In the genomic region with DNA sequence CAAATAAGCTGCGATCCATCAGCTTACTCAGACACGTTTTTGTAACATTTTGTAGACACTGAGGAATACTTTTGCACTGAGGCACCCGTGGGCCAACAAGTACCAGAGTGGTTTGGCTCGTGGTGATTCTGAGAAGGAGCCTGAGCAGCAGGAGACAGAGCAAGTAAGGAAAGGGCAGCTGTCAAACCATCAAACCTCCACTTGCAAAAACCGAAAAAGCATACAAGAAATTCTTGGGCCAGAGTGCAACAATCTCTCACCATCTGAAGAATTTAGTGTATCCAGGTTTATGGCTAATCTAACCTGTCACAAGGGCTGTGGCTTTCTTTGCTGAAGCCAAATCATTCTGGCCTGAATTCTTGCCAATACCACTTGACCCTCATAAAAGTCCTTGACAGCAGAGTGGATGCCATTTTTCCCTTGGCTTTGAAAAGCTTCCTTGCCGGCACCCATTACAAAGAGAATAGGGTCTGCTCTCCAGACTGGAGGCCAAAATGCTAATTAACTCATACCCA, we compare ENCODE assay signal across 10 cellular contexts. TPM values are rescaled to one million over a fixed set of nuclear protein-coding genes. Genes with fewer than 3 reads are reported as not detected.
DNase-seq lines count a peak whose midpoint lies in the region; ATAC-seq and TF ChIP-seq lines count a peak whose summit lies in the region.
"Had no signal": no experiment of that assay in that cellular context is flagged by ENCODE, and none has a peak within 500 bp of the region (broad histone marks: within the 10 kb centered on the region; RNA-seq: fewer than 3 reads in every experiment).

No MANE protein-coding gene starts in this region.

- peak; percentile 74 for ATAC-seq in left lung
- ATAC-seq in HG02885 (IDR thresholded peaks at IDR 0.05; ENCODE audit: poor library complexity, unreplicated experiment), result no peak
- ATAC-seq in right lobe of liver, result no peak
- no peak for ATAC-seq in GM18517 (IDR thresholded peaks at IDR 0.05; ENCODE audit: unreplicated experiment)

- no peaks in the 10 kb centered on the region for H3K27me3 Mint-ChIP-seq in HFFc6 (ENCODE audit: insufficient read depth)
- peaks cover 2% of the 10 kb centered on the region for H3K27me3 Mint-ChIP-seq in activated T-helper 1 cell treated with anti-CD3 and anti-CD28 coated beads, Interleukin-12 subunit alpha, Interleukin-12 subunit beta, Interleukin-2, Interleukin-4 antibody, amounts not matched to agents 30 ng/mL and 10 ng/mL and 1 ng/mL, durations not matched to agents 14 hours and 24 hours and 36 hours (ENCODE audit: insufficient read depth)

- TF ChIP-seq EP300 in SK-N-SH (IDR thresholded peaks at IDR 0.05; ENCODE audit: borderline replicate concordance in 1 of 2, low read depth in 1 of 2, low read length in 1 of 2), result peak in 1 of 2 experiments; percentile 42; a peak in 1 of 4 replicates

- peak overlapping the region; percentile 7 for H3K4me3 Mint-ChIP-seq in HFFc6
- no peak overlapping the region for H3K4me3 Mint-ChIP-seq in activated T-helper 1 cell treated with anti-CD3 and anti-CD28 coated beads, Interleukin-12 subunit alpha, Interleukin-12 subunit beta, Interleukin-2, Interleukin-4 antibody, amounts not matched to agents 30 ng/mL and 10 ng/mL and 1 ng/mL, durations not matched to agents 14 hours and 24 hours and 36 hours

- no peak for TF ChIP-seq POLR2A in right lobe of liver (IDR thresholded peaks at IDR 0.05)

- WGBS in SK-N-SH (ENCODE audit: low lambda C conversion rate), result 63% methylated on average over 6 of the region's 6 CpGs
- 73% methylated on average over 5 of the region's 6 CpGs for WGBS in right lobe of liver (ENCODE audit: insufficient coverage, low coverage, low lambda C conversion rate, missing lambda C conversion rate)

- no peak overlapping the region for H2AFZ ChIP-seq in SK-N-SH (ENCODE audit: low read depth)

- H3K4me1 ChIP-seq in SK-N-SH (ENCODE audit: control insufficient read depth in 1 of 2, insufficient read depth in 2 of 2, low read depth in 1 of 2, low read length in 1 of 2), result peaks cover 0 to 4% of the 10 kb centered on the region in 2 experiments; a peak in 2 of 4 replicates
- H3K4me1 ChIP-seq in left lung, result peaks cover 14 to 49% of the 10 kb centered on the region in 2 donors
- H3K4me1 ChIP-seq in right lobe of liver, result peaks cover 0 to 10% (median 2%) of the 10 kb centered on the region in 4 donors

- no peak for TF ChIP-seq RAD21 in SK-N-SH (IDR thresholded peaks at IDR 0.05; ENCODE audit: low read length)

- H3K4me3 ChIP-seq in AG09309 (ENCODE audit: control insufficient read depth, low read depth, low read length), result no peak overlapping the region
- H3K4me3 ChIP-seq in SK-N-SH (ENCODE audit: low read depth in 2 of 2, low read length in 1 of 2), result no peak overlapping the region
- H3K4me3 ChIP-seq in left lung, result no peak overlapping the region
- no peak overlapping the region for H3K4me3 ChIP-seq in right lobe of liver

- no peaks in the 10 kb centered on the region for H4K20me1 ChIP-seq in SK-N-SH (ENCODE audit: insufficient read depth)

- POLR2A ChIA-PET in SK-N-SH (lab: Yijun Ruan, JAX), result no interaction called here

- H3K27ac Mint-ChIP-seq in HFFc6, result peak overlapping the region; percentile 57
- no peak overlapping the region for H3K27ac Mint-ChIP-seq in activated T-helper 1 cell treated with anti-CD3 and anti-CD28 coated beads, Interleukin-12 subunit alpha, Interleukin-12 subunit beta, Interleukin-2, Interleukin-4 antibody, amounts not matched to agents 30 ng/mL and 10 ng/mL and 1 ng/mL, durations not matched to agents 14 hours and 24 hours and 36 hours

- H3K36me3 ChIP-seq in SK-N-SH (replicated peaks in 1 of 2; ENCODE audit: control insufficient read depth in 1 of 2, insufficient read depth in 2 of 2, low read length in 1 of 2) (no peaks in the 10 kb centered on the region), left lung (no peaks in the 10 kb centered on the region), right lobe of liver (no peaks in the 10 kb centered on the region)

- no peak overlapping the region for H3K4me2 ChIP-seq in SK-N-SH

- TF ChIP-seq CTCF in AG09309 (IDR thresholded peaks at IDR 0.05; ENCODE audit: control insufficient read depth, insufficient read depth, low read depth, low read length, missing control alignments), result no peak
- TF ChIP-seq CTCF in HFFc6 (IDR thresholded peaks at IDR 0.05), result no peak
- no peak for TF ChIP-seq CTCF in SK-N-SH (IDR thresholded peaks at IDR 0.05)
- no peak for TF ChIP-seq CTCF in left lung (IDR thresholded peaks at IDR 0.05)
- TF ChIP-seq CTCF in right lobe of liver (IDR thresholded peaks at IDR 0.05), result no peak

- peaks cover 69% of the 10 kb centered on the region for H3K79me2 ChIP-seq in SK-N-SH (ENCODE audit: insufficient read depth)

- intact Hi-C loops in left lung (cut with DNase I), result no loop called here
- intact Hi-C loops in activated T-helper 1 cell treated with anti-CD3 and anti-CD28 coated beads, Interleukin-12 subunit alpha, Interleukin-12 subunit beta, Interleukin-2, Interleukin-4 antibody, amounts not matched to agents 30 ng/mL and 10 ng/mL and 1 ng/mL, durations not matched to agents 14 hours and 24 hours and 36 hours (cut with micrococcal nuclease), result no loop called here
- intact Hi-C loops in right lobe of liver (cut with DNase I), result no loop called here

- H3K9ac ChIP-seq in SK-N-SH, result no peak overlapping the region

- CTCF ChIA-PET in SK-N-SH (lab: Yijun Ruan, JAX), result interaction anchor here (2.3 kb wide), 1 partner anchor 68 kb away, joined by 8 read pairs; no protein-coding TSS in a partner anchor

- H3K9me2 ChIP-seq in SK-N-SH, result no peaks in the 10 kb centered on the region

- peaks cover 29% of the 10 kb centered on the region for H3K36me3 Mint-ChIP-seq in HFFc6 (ENCODE audit: low read depth)
- no peaks in the 10 kb centered on the region for H3K36me3 Mint-ChIP-seq in activated T-helper 1 cell treated with anti-CD3 and anti-CD28 coated beads, Interleukin-12 subunit alpha, Interleukin-12 subunit beta, Interleukin-2, Interleukin-4 antibody, amounts not matched to agents 30 ng/mL and 10 ng/mL and 1 ng/mL, durations not matched to agents 14 hours and 24 hours and 36 hours (ENCODE audit: low read depth)

- peaks cover 41% of the 10 kb centered on the region for H3K4me1 Mint-ChIP-seq in HFFc6 (ENCODE audit: low read depth)
- H3K4me1 Mint-ChIP-seq in activated T-helper 1 cell treated with anti-CD3 and anti-CD28 coated beads, Interleukin-12 subunit alpha, Interleukin-12 subunit beta, Interleukin-2, Interleukin-4 antibody, amounts not matched to agents 30 ng/mL and 10 ng/mL and 1 ng/mL, durations not matched to agents 14 hours and 24 hours and 36 hours (ENCODE audit: low read depth), result no peaks in the 10 kb centered on the region

- no peaks in the 10 kb centered on the region for H3K9me3 Mint-ChIP-seq in HFFc6
- H3K9me3 Mint-ChIP-seq in activated T-helper 1 cell treated with anti-CD3 and anti-CD28 coated beads, Interleukin-12 subunit alpha, Interleukin-12 subunit beta, Interleukin-2, Interleukin-4 antibody, amounts not matched to agents 30 ng/mL and 10 ng/mL and 1 ng/mL, durations not matched to agents 14 hours and 24 hours and 36 hours, result peaks cover 13% of the 10 kb centered on the region

- peak; percentile 79 for DNase-seq in AG09309 (ENCODE audit: low read depth)
- peak; percentile 69 for DNase-seq in HFFc6
- no peak for DNase-seq in SK-N-SH
- no peak for DNase-seq in left lung
- no peak for DNase-seq in activated T-helper 1 cell treated with anti-CD3 and anti-CD28 coated beads, Interleukin-12 subunit alpha, Interleukin-12 subunit beta, Interleukin-2, Interleukin-4 antibody, amounts not matched to agents 30 ng/mL and 10 ng/mL and 1 ng/mL, durations not matched to agents 14 hours and 24 hours and 36 hours (ENCODE audit: low spot score)
- DNase-seq in right lobe of liver, result no peak
- DNase-seq: activated naive CD4-positive, alpha-beta T cell treated with anti-CD3 and anti-CD28 coated beads, Interleukin-2, amount 50 U/mL, for 16 hours; Caco-2 had no signal

- H3K27me3 ChIP-seq in SK-N-SH (ENCODE audit: insufficient read depth) (no peaks in the 10 kb centered on the region), left lung (no peaks in the 10 kb centered on the region), right lobe of liver (no peaks in the 10 kb centered on the region)

- H3F3A ChIP-seq in SK-N-SH (replicated peaks; ENCODE audit: insufficient read depth), result peaks cover 7% of the 10 kb centered on the region

- H3K9me3 ChIP-seq in SK-N-SH (no peaks in the 10 kb centered on the region), left lung (no peaks in the 10 kb centered on the region), right lobe of liver (no peaks in the 10 kb centered on the region)
- H3K9me3 ChIP-seq: Caco-2 had no signal

- no peak overlapping the region; a peak in 1 of 4 replicates for H3K27ac ChIP-seq in SK-N-SH (ENCODE audit: low read depth in 2 of 2, low read length in 1 of 2)
- peak overlapping the region; percentile 13 to 15 for H3K27ac ChIP-seq in left lung
- H3K27ac ChIP-seq in right lobe of liver, result no peak overlapping the region

TF ChIP-seq in SK-N-SH, 30 proteins besides CTCF, POLR2A, EP300 and RAD21:
- TF ChIP-seq NFIC (IDR thresholded peaks at IDR 0.05; ENCODE audit: borderline replicate concordance) (peak; percentile 33; the same call in 1 of the 2 replicates), FOXM1 (IDR thresholded peaks at IDR 0.05; ENCODE audit: low read depth) (no peak), TCF12 (IDR thresholded peaks at IDR 0.05) (peak; percentile 35; the same call in 1 of the 2 replicates), POLR2AphosphoS5 (IDR thresholded peaks at IDR 0.05; ENCODE audit: low read depth, low read length) (0 out of 2 replicates have a peak, but pooled peaks have one; percentile 16)
- TF ChIP-seq, protein P1, sequence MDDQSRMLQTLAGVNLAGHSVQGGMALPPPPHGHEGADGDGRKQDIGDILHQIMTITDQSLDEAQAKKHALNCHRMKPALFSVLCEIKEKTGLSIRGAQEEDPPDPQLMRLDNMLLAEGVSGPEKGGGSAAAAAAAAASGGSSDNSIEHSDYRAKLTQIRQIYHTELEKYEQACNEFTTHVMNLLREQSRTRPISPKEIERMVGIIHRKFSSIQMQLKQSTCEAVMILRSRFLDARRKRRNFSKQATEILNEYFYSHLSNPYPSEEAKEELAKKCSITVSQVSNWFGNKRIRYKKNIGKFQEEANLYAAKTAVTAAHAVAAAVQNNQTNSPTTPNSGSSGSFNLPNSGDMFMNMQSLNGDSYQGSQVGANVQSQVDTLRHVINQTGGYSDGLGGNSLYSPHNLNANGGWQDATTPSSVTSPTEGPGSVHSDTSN (IDR thresholded peaks at IDR 0.05), result peak; percentile 40

RNA-seq across cellular contexts. Expression of a gene that starts 56.7 kb away (rescaled TPM):
- total RNA-seq in HFFc6 (2021; fragmentation: NEBNext Ultra II Directional; extraction: Animal tissue kit (Norgen Biotek cat#: 25700)), result 100 to 1,000 TPM; 108 to 142 (median 115) TPM
- polyA plus RNA-seq in SK-N-SH (2012; rRNA removed), result 9.7 and 16.4 TPM in 2 replicates
- 15.1 TPM in 2 replicates for polyA plus RNA-seq in SK-N-SH (2012; cell fraction: cytosol; rRNA removed)
- 14.7 and 15.3 TPM in 2 replicates for polyA plus RNA-seq in SK-N-SH (2012; cell fraction: nucleus; rRNA removed)
- total RNA-seq in left lung (100 to 1,000 TPM in 1 of 2 donors, 10 to 100 TPM in 1; 75.7 to 101 TPM), right lobe of liver (100 to 1,000 TPM in 1 of 6 experiments, 10 to 100 TPM in 5; 45.2 to 139 (median 68.9) TPM)
- 33.3 and 33.6 TPM in 2 replicates for total RNA-seq in activated T-helper 1 cell treated with anti-CD3 and anti-CD28 coated beads, Interleukin-12 subunit alpha, Interleukin-12 subunit beta, Interleukin-2, Interleukin-4 antibody, amounts not matched to agents 30 ng/mL and 10 ng/mL and 1 ng/mL, durations not matched to agents 14 hours and 24 hours and 36 hours

Comparison
In these comparisons a context has a peak if more than half of its experiments do, and no peak if none do; other contexts are left out.
1. DNase-seq: peak in AG09309 (single experiment) and HFFc6 (single experiment); none in SK-N-SH (single experiment), left lung (0 of 2), activated T-helper 1 cell treated with anti-CD3 and anti-CD28 coated beads, Interleukin-12 subunit alpha, Interleukin-12 subunit beta, Interleukin-2, Interleukin-4 antibody, amounts not matched to agents 30 ng/mL and 10 ng/mL and 1 ng/mL, durations not matched to agents 14 hours and 24 hours and 36 hours (single experiment) and right lobe of liver (0 of 3).
2. H3K27ac ChIP-seq: peak in left lung (2 of 2); none in SK-N-SH (0 of 2) and right lobe of liver (0 of 3).